8 cellular contexts compared by ENCODE assay signal in genomic region chr2:183242937-183243336, GRCh38.
DNase-seq lines count a peak whose midpoint lies in the region; ATAC-seq and TF ChIP-seq lines count a peak whose summit lies in the region.
"Had no signal": no experiment of that assay in that cellular context is flagged by ENCODE, and none has a peak within 500 bp of the region (broad histone marks: within the 10 kb centered on the region; RNA-seq: fewer than 3 reads in every experiment).

No MANE protein-coding gene starts in this region.

- peaks cover 19% of the 10 kb centered on the region for H3K4me1 ChIP-seq in mammary epithelial cell (ENCODE audit: insufficient read depth, low read length)

- DNase-seq in LHCN-M2 (ENCODE audit: low read depth) (peak; percentile 23), NCI-H2227 (lab: John Stamatoyannopoulos, UW; ENCODE audit: unreplicated experiment) (peak; percentile 48), mammary epithelial cell (peak; percentile 65), renal cortical epithelial cell (ENCODE audit: low read depth) (peak; percentile 15), T-helper 9 cell (no peak)
- DNase-seq in activated CD8-positive, alpha-beta memory T cell treated with anti-CD3 and anti-CD28 coated beads, Interleukin-2, amount 10 ng/mL, durations not matched to agents 7 days and 5 days: no peak
- no peak for DNase-seq in activated T-cell treated with anti-CD3 and anti-CD28 coated beads, Interleukin-2, amount 50 U/mL, for 48 hours

- in situ Hi-C loops in mammary epithelial cell (cut with MboI; ENCODE audit: low sequenced_read_pairs in 2 of 2): no loop called here

- no peaks in the 10 kb centered on the region for H3K27me3 ChIP-seq in mammary epithelial cell (ENCODE audit: insufficient read depth, low read length)

- no peak overlapping the region for H3K9ac ChIP-seq in mammary epithelial cell (ENCODE audit: insufficient read depth, low read length)

- no peak overlapping the region for H3K4me3 Mint-ChIP-seq in activated CD8-positive, alpha-beta memory T cell treated with anti-CD3 and anti-CD28 coated beads, Interleukin-2, amount 10 ng/mL, durations not matched to agents 7 days and 5 days
- H3K4me3 Mint-ChIP-seq: nephron had no signal

- no TSS peak for BruUV-seq in mammary epithelial cell (replicated peaks; lab: Mats Ljungman, UMichigan)

- no peak for ATAC-seq in activated CD8-positive, alpha-beta memory T cell treated with anti-CD3 and anti-CD28 coated beads, Interleukin-2, amount 10 ng/mL, durations not matched to agents 7 days and 5 days

- H3K36me3 ChIP-seq in mammary epithelial cell (ENCODE audit: insufficient read depth, low read length): no peaks in the 10 kb centered on the region

- H3K4me1 Mint-ChIP-seq in activated CD8-positive, alpha-beta memory T cell treated with anti-CD3 and anti-CD28 coated beads, Interleukin-2, amount 10 ng/mL, durations not matched to agents 7 days and 5 days: no peaks in the 10 kb centered on the region
- H3K4me1 Mint-ChIP-seq: nephron had no signal

- no peak overlapping the region for H3K4me2 ChIP-seq in mammary epithelial cell (ENCODE audit: insufficient read depth, low read depth, low read length)

- intact Hi-C loops in mammary epithelial cell (cut with micrococcal nuclease): no loop called here

- H2AFZ ChIP-seq in mammary epithelial cell (ENCODE audit: low read depth, low read length): peak overlapping the region; percentile 16

- no peak overlapping the region for H3K27ac ChIP-seq in mammary epithelial cell (ENCODE audit: insufficient read depth, low read depth, low read length)

- dilution Hi-C loops in mammary epithelial cell (cut with HindIII; ENCODE audit: low sequenced_read_pairs): no loop called here

- 83% methylated on average over 3 of the region's 3 CpGs for WGBS in mammary epithelial cell (ENCODE audit: low coverage, missing lambda C conversion rate)

- no peaks in the 10 kb centered on the region for H3K79me2 ChIP-seq in mammary epithelial cell (ENCODE audit: insufficient read depth, low read length)

- H3K27me3 Mint-ChIP-seq in activated CD8-positive, alpha-beta memory T cell treated with anti-CD3 and anti-CD28 coated beads, Interleukin-2, amount 10 ng/mL, durations not matched to agents 7 days and 5 days: peaks cover 3% of the 10 kb centered on the region

- CTCF ChIA-PET in mammary epithelial cell (lab: Charles Lee; ENCODE audit: low non-redundant PET): no interaction called here
- CTCF ChIA-PET in activated CD8-positive, alpha-beta memory T cell treated with anti-CD3 and anti-CD28 coated beads, Interleukin-2, amount 10 ng/mL, durations not matched to agents 7 days and 5 days (lab: Charles Lee): no interaction called here

- no peaks in the 10 kb centered on the region for H3K36me3 Mint-ChIP-seq in activated CD8-positive, alpha-beta memory T cell treated with anti-CD3 and anti-CD28 coated beads, Interleukin-2, amount 10 ng/mL, durations not matched to agents 7 days and 5 days

- H3K9me3 Mint-ChIP-seq in activated CD8-positive, alpha-beta memory T cell treated with anti-CD3 and anti-CD28 coated beads, Interleukin-2, amount 10 ng/mL, durations not matched to agents 7 days and 5 days (ENCODE audit: low read depth): no peaks in the 10 kb centered on the region
- H3K9me3 Mint-ChIP-seq: nephron had no signal

- no peak for TF ChIP-seq CTCF in mammary epithelial cell (conservative IDR thresholded peaks at IDR 0.05 in 1 of 2, IDR thresholded peaks at IDR 0.05 in 1 of 2; ENCODE audit: extremely low read depth in 1 of 2, insufficient read depth in 1 of 2, low read depth in 1 of 2, low read length in 2 of 2)

- H3K9me3 ChIP-seq in mammary epithelial cell (replicated peaks; ENCODE audit: insufficient read depth, low read length): no peaks in the 10 kb centered on the region

- no peak overlapping the region for H3K4me3 ChIP-seq in mammary epithelial cell (replicated peaks in 1 of 3; ENCODE audit: insufficient read depth in 1 of 3, low read depth in 2 of 3, low read length in 3 of 3)

- H4K20me1 ChIP-seq in mammary epithelial cell (ENCODE audit: insufficient read depth, low read length): no peaks in the 10 kb centered on the region

- H3K27ac Mint-ChIP-seq in activated CD8-positive, alpha-beta memory T cell treated with anti-CD3 and anti-CD28 coated beads, Interleukin-2, amount 10 ng/mL, durations not matched to agents 7 days and 5 days: no peak overlapping the region
- H3K27ac Mint-ChIP-seq: nephron had no signal

Comparison
In these comparisons a context has a peak if more than half of its experiments do, and no peak if none do; other contexts are left out.
1. DNase-seq: peak in LHCN-M2 (single experiment), NCI-H2227 (single experiment), mammary epithelial cell (single experiment) and renal cortical epithelial cell (single experiment); none in activated CD8-positive, alpha-beta memory T cell treated with anti-CD3 and anti-CD28 coated beads, Interleukin-2, amount 10 ng/mL, durations not matched to agents 7 days and 5 days (single experiment), activated T-cell treated with anti-CD3 and anti-CD28 coated beads, Interleukin-2, amount 50 U/mL, for 48 hours (0 of 2) and T-helper 9 cell (single experiment).